ENCODE assay signal across 8 cellular contexts in the genomic region with DNA sequence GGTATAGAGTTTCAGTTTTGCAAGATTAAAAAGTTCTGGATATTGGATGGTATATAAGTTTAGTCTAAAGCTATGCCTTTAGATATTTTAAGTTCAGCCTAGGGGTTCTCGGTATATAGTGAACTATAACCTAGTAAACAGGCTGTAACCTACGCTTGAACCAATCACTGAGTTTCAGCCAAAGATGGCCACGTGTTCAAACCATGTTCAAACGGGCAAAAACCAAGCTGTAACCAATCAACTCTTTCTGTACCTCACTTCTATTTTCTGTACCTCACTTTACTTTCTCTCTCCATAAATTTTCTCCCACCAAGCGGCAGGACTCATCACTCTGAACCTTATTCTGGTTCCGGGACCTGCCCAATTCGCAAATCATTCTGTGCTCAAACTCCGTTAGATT. TPM values are rescaled to one million over a fixed set of nuclear protein-coding genes. Genes with fewer than 3 reads are reported as not detected.
DNase-seq lines count a peak whose midpoint lies in the region; ATAC-seq and TF ChIP-seq lines count a peak whose summit lies in the region.

No MANE protein-coding gene starts in this region.

- H3K27ac Mint-ChIP-seq in activated CD4-positive, alpha-beta memory T cell treated with anti-CD3 and anti-CD28 coated beads for 36 hours = peak overlapping the region; percentile 99
- peak overlapping the region; percentile 96 to 100 (median 98) for H3K27ac Mint-ChIP-seq in immature natural killer cell

- H3K36me3 Mint-ChIP-seq in activated T-cell treated with anti-CD3 and anti-CD28 coated beads, Interleukin-2, amount 50 U/mL, for 4 hours (ENCODE audit: insufficient read depth) = peaks cover 32% of the 10 kb centered on the region
- H3K36me3 Mint-ChIP-seq in activated CD4-positive, alpha-beta memory T cell treated with anti-CD3 and anti-CD28 coated beads for 36 hours = peaks cover 38% of the 10 kb centered on the region
- H3K36me3 Mint-ChIP-seq in immature natural killer cell = peaks cover 14 to 15% (median 15%) of the 10 kb centered on the region in 3 donors

- no peaks in the 10 kb centered on the region for H3K27me3 ChIP-seq in tibial artery

- H3K4me3 Mint-ChIP-seq in activated T-cell treated with anti-CD3 and anti-CD28 coated beads, Interleukin-2, amount 50 U/mL, for 4 hours = peak overlapping the region; percentile 94
- H3K4me3 Mint-ChIP-seq in activated CD4-positive, alpha-beta memory T cell treated with anti-CD3 and anti-CD28 coated beads for 36 hours = peak overlapping the region; percentile 97
- peak overlapping the region; percentile 92 to 98 (median 97) for H3K4me3 Mint-ChIP-seq in immature natural killer cell

- no peak for TF ChIP-seq CTCF in tibial artery (IDR thresholded peaks at IDR 0.05)

- H3K4me1 Mint-ChIP-seq in activated T-cell treated with anti-CD3 and anti-CD28 coated beads, Interleukin-2, amount 50 U/mL, for 4 hours (ENCODE audit: low read depth) = peaks cover 55% of the 10 kb centered on the region
- H3K4me1 Mint-ChIP-seq in activated CD4-positive, alpha-beta memory T cell treated with anti-CD3 and anti-CD28 coated beads for 36 hours (ENCODE audit: low read depth) = peaks cover 58% of the 10 kb centered on the region
- H3K4me1 Mint-ChIP-seq in immature natural killer cell = peaks cover 63 to 73% of the 10 kb centered on the region in 2 donors

- peak overlapping the region; percentile 96 to 97 for H3K27ac ChIP-seq in tibial artery

- H3K36me3 ChIP-seq in tibial artery = no peaks in the 10 kb centered on the region

- no peak for DNase-seq in activated T-cell treated with anti-CD3 and anti-CD28 coated beads, Interleukin-2, amount 50 U/mL, for 4 hours
- DNase-seq in activated T-cell treated with anti-CD3 and anti-CD28 coated beads, Interleukin-2, amount 50 U/mL, for 48 hours = no peak
- DNase-seq in activated CD4-positive, alpha-beta memory T cell treated with anti-CD3 and anti-CD28 coated beads for 36 hours = no peak
- no peak for DNase-seq in immature natural killer cell
- DNase-seq in tibial artery = no peak
- DNase-seq in activated effector memory CD4-positive, alpha-beta T cell treated with anti-CD3 and anti-CD28 coated beads, Interleukin-2, amount 50 U/mL, for 16 hours = no peak
- no peak for DNase-seq in mucosa of gallbladder (ENCODE audit: low spot score)
- no peak for DNase-seq in putamen (ENCODE audit: low spot score)

- H3K4me3 ChIP-seq in tibial artery = peak overlapping the region; percentile 68 to 73

- H3K9me3 ChIP-seq in tibial artery = peaks cover 0 to 5% (median 0%) of the 10 kb centered on the region in 3 donors

- ATAC-seq in activated T-cell treated with anti-CD3 and anti-CD28 coated beads, Interleukin-2, amount 50 U/mL, for 4 hours = no peak

- peaks cover 5% of the 10 kb centered on the region for H3K9me3 Mint-ChIP-seq in activated T-cell treated with anti-CD3 and anti-CD28 coated beads, Interleukin-2, amount 50 U/mL, for 4 hours
- peaks cover 14% of the 10 kb centered on the region for H3K9me3 Mint-ChIP-seq in activated CD4-positive, alpha-beta memory T cell treated with anti-CD3 and anti-CD28 coated beads for 36 hours
- no peaks in the 10 kb centered on the region for H3K9me3 Mint-ChIP-seq in immature natural killer cell

- CTCF ChIA-PET in activated CD4-positive, alpha-beta memory T cell treated with anti-CD3 and anti-CD28 coated beads for 36 hours (lab: Charles Lee) = interaction anchor here (0.6 to 2.3 kb wide), 4 partner anchors 10 to 242 kb away, joined by 3 to 14 read pairs (median 4); a partner anchor contains a TSS

- no peaks in the 10 kb centered on the region for H3K27me3 Mint-ChIP-seq in activated T-cell treated with anti-CD3 and anti-CD28 coated beads, Interleukin-2, amount 50 U/mL, for 4 hours (ENCODE audit: low read depth)
- H3K27me3 Mint-ChIP-seq in activated CD4-positive, alpha-beta memory T cell treated with anti-CD3 and anti-CD28 coated beads for 36 hours = no peaks in the 10 kb centered on the region
- peaks cover 14 to 28% (median 16%) of the 10 kb centered on the region in 3 donors for H3K27me3 Mint-ChIP-seq in immature natural killer cell (ENCODE audit: low read depth in 3 of 3)

- intact Hi-C loops in activated CD4-positive, alpha-beta memory T cell treated with anti-CD3 and anti-CD28 coated beads for 36 hours (cut with micrococcal nuclease) = loop anchor here (2.0 to 5.0 kb wide), 2 partner anchors 28 to 109 kb away; no protein-coding TSS in a partner anchor
- intact Hi-C loops in tibial artery (cut with DNase I; ENCODE audit: low total_unique reads) = no loop called here

- peaks cover 0 to 19% (median 5%) of the 10 kb centered on the region in 4 donors for H3K4me1 ChIP-seq in tibial artery

- POLR2A ChIA-PET in activated CD4-positive, alpha-beta memory T cell treated with anti-CD3 and anti-CD28 coated beads for 36 hours (lab: Charles Lee) = interaction anchor here (1.0 to 2.3 kb wide), 6 partner anchors 9 to 999 kb away, joined by 3 to 37 read pairs (median 4); a partner anchor contains a TSS

RNA-seq across cellular contexts. Expression of a gene that starts 1.4 kb away (rescaled TPM):
- total RNA-seq in activated T-cell treated with anti-CD3 and anti-CD28 coated beads, Interleukin-2, amount 50 U/mL, for 4 hours = 10 to 100 TPM; 69.9 to 86.1 (median 78.2) TPM
- total RNA-seq in activated CD4-positive, alpha-beta memory T cell treated with anti-CD3 and anti-CD28 coated beads for 36 hours = 10 to 100 TPM; 63.7 to 66.7 TPM
- polyA plus RNA-seq in immature natural killer cell = 100 to 1,000 TPM; 314 to 540 (median 336) TPM
- 122 TPM for total RNA-seq in mucosa of gallbladder

RNA-seq across cellular contexts. Expression of a gene that starts 20.6 kb away (rescaled TPM):
- under 1 TPM; 0.13 to 0.22 (median 0.18) TPM for total RNA-seq in activated T-cell treated with anti-CD3 and anti-CD28 coated beads, Interleukin-2, amount 50 U/mL, for 4 hours
- under 1 TPM; 0.45 to 0.46 TPM for total RNA-seq in activated CD4-positive, alpha-beta memory T cell treated with anti-CD3 and anti-CD28 coated beads for 36 hours
- polyA plus RNA-seq in immature natural killer cell = 1 to 10 TPM in 1 of 3 donors, under 1 TPM in 1, not detected in 1; 0.53 to 1.2 TPM
- total RNA-seq in mucosa of gallbladder = 7.1 TPM

RNA-seq across cellular contexts. Expression of a gene that starts 37.9 kb away (rescaled TPM):
- total RNA-seq in activated T-cell treated with anti-CD3 and anti-CD28 coated beads, Interleukin-2, amount 50 U/mL, for 4 hours = 10 to 100 TPM; 40.3 to 46.4 (median 43.7) TPM
- 10 to 100 TPM; 29.1 to 31.2 TPM for total RNA-seq in activated CD4-positive, alpha-beta memory T cell treated with anti-CD3 and anti-CD28 coated beads for 36 hours
- 10 to 100 TPM; 34.9 to 44.1 (median 36.4) TPM for polyA plus RNA-seq in immature natural killer cell
- 16.5 TPM for total RNA-seq in mucosa of gallbladder
